Comparison of ENCODE assay signal across 14 cellular contexts in genomic region chr2:234448506-234449169, GRCh38. TPM values are rescaled to one million over a fixed set of nuclear protein-coding genes. Genes with fewer than 3 reads are reported as not detected.
DNase-seq lines count a peak whose midpoint lies in the region; ATAC-seq and TF ChIP-seq lines count a peak whose summit lies in the region.
"Had no signal": no experiment of that assay in that cellular context is flagged by ENCODE, and none has a peak within 500 bp of the region (broad histone marks: within the 10 kb centered on the region; RNA-seq: fewer than 3 reads in every experiment).

No MANE protein-coding gene starts in this region.

- no peak for ATAC-seq in right cardiac atrium
- ATAC-seq: HepG2, right lobe of liver had no signal

- intact Hi-C loops in testis (cut with DNase I; ENCODE audit: low total_unique reads), result no loop called here
- intact Hi-C loops in right cardiac atrium (cut with DNase I), result no loop called here

- no peak overlapping the region for H3K9ac ChIP-seq in NT2/D1 (ENCODE audit: insufficient read length, low read depth)
- peak overlapping the region; percentile 50 for H3K9ac ChIP-seq in endodermal cell (ENCODE audit: extremely low read depth, low read length, poor library complexity, severe bottlenecking)

- peak overlapping the region; percentile 95 for H3K27ac ChIP-seq in endodermal cell (ENCODE audit: low read depth, low read length)
- no peak overlapping the region for H3K27ac ChIP-seq in testis
- H3K27ac ChIP-seq in right cardiac atrium (ENCODE audit: low read length), result no peak overlapping the region
- H3K27ac ChIP-seq: right lobe of liver had no signal

- WGBS in endodermal cell (ENCODE audit: insufficient coverage in 1 of 2, insufficient read length in 1 of 2), 2 experiments, result 50 to 64% methylated on average over 7 to 13 of the region's 13 CpGs
- 67 to 68% methylated on average over 13 of the region's 13 CpGs for WGBS in testis, 2 donors
- 59% methylated on average over 13 of the region's 13 CpGs for WGBS in right cardiac atrium

- H3K36me3 Mint-ChIP-seq in endodermal cell (ENCODE audit: low read depth), result no peaks in the 10 kb centered on the region
- H3K36me3 Mint-ChIP-seq in nephron progenitor cell (ENCODE audit: low read depth), result peaks cover 5% of the 10 kb centered on the region

- no peak for TF ChIP-seq POLR2A in testis (IDR thresholded peaks at IDR 0.05)

- H3K4me3 Mint-ChIP-seq in endodermal cell (no peak overlapping the region), nephron progenitor cell (peak overlapping the region; percentile 50)

- peaks cover 46% of the 10 kb centered on the region for H3K4me1 Mint-ChIP-seq in endodermal cell
- peaks cover 52% of the 10 kb centered on the region for H3K4me1 Mint-ChIP-seq in nephron progenitor cell

- H3K9me3 ChIP-seq in NT2/D1 (ENCODE audit: insufficient read depth, low read length) (peaks cover 10% of the 10 kb centered on the region), endodermal cell (ENCODE audit: control insufficient read depth, low read length) (peaks cover 4% of the 10 kb centered on the region), testis (no peaks in the 10 kb centered on the region), right cardiac atrium (ENCODE audit: control insufficient read depth, low read length) (peaks cover 2% of the 10 kb centered on the region)
- H3K9me3 ChIP-seq: right lobe of liver had no signal

- peaks cover 19% of the 10 kb centered on the region for H3K4me1 ChIP-seq in NT2/D1 (ENCODE audit: insufficient read depth, insufficient read length)
- H3K4me1 ChIP-seq in endodermal cell (ENCODE audit: control insufficient read depth, insufficient read depth, low read length), result peaks cover 7% of the 10 kb centered on the region
- no peaks in the 10 kb centered on the region for H3K4me1 ChIP-seq in testis
- no peaks in the 10 kb centered on the region for H3K4me1 ChIP-seq in right cardiac atrium (ENCODE audit: control insufficient read depth, insufficient read depth, low read length)
- H3K4me1 ChIP-seq: right lobe of liver had no signal

- no peaks in the 10 kb centered on the region for H3K36me3 ChIP-seq in NT2/D1 (ENCODE audit: insufficient read depth, insufficient read length, low read length)
- H3K36me3 ChIP-seq in endodermal cell (ENCODE audit: control insufficient read depth, insufficient read depth, low read length), result no peaks in the 10 kb centered on the region
- no peaks in the 10 kb centered on the region for H3K36me3 ChIP-seq in testis (ENCODE audit: low read depth, missing control alignments)
- H3K36me3 ChIP-seq: right lobe of liver had no signal

- peaks cover 2% of the 10 kb centered on the region for H3K9me3 Mint-ChIP-seq in endodermal cell
- H3K9me3 Mint-ChIP-seq in nephron progenitor cell, result peaks cover 10% of the 10 kb centered on the region

- no peak overlapping the region for H3K4me3 ChIP-seq in NT2/D1 (ENCODE audit: insufficient read length, low read depth)
- H3K4me3 ChIP-seq in endodermal cell (ENCODE audit: low read length), result no peak overlapping the region
- no peak overlapping the region for H3K4me3 ChIP-seq in testis
- no peak overlapping the region for H3K4me3 ChIP-seq in right cardiac atrium (ENCODE audit: low read length)
- H3K4me3 ChIP-seq: right lobe of liver had no signal

- H3K27me3 ChIP-seq in NT2/D1 (ENCODE audit: insufficient read depth, insufficient read length) (no peaks in the 10 kb centered on the region), endodermal cell (ENCODE audit: control insufficient read depth, insufficient read depth, low read length, poor library complexity, severe bottlenecking) (no peaks in the 10 kb centered on the region), testis (no peaks in the 10 kb centered on the region), right cardiac atrium (ENCODE audit: control insufficient read depth, insufficient read depth) (no peaks in the 10 kb centered on the region)
- H3K27me3 ChIP-seq: right lobe of liver had no signal

- TF ChIP-seq CTCF in endodermal cell (conservative IDR thresholded peaks at IDR 0.05) (no peak), nephron progenitor cell (IDR thresholded peaks at IDR 0.05) (no peak), testis (IDR thresholded peaks at IDR 0.05) (no peak)

- H3K27ac Mint-ChIP-seq in endodermal cell, result peak overlapping the region; percentile 94
- H3K27ac Mint-ChIP-seq in nephron progenitor cell, result peak overlapping the region; percentile 98

- H3K27me3 Mint-ChIP-seq in endodermal cell (ENCODE audit: insufficient read depth) (peaks cover 11% of the 10 kb centered on the region), nephron progenitor cell (ENCODE audit: low read depth, poor library complexity) (peaks cover 5% of the 10 kb centered on the region)

- DNase-seq in COLO829 (ENCODE audit: low spot score), result peak; percentile 15
- peak; percentile 67 for DNase-seq in NT2/D1 (ENCODE audit: low read depth, low spot score)
- DNase-seq in endodermal cell, result no peak
- DNase-seq in nephron progenitor cell, result no peak
- DNase-seq in LoVo (ENCODE audit: low spot score), result no peak
- no peak for DNase-seq in testis
- no peak for DNase-seq in right cardiac atrium
- DNase-seq: DMS53, GOT3, NCI-H1105, NCI-H524 treated with DMSO at 0.1 percent for 48 hours, right lobe of liver, Right ventricle myocardium superior had no signal

RNA-seq across cellular contexts. Expression of gene ARL4C, which starts 48.2 kb away (rescaled TPM):
- total RNA-seq in endodermal cell, result 10 to 100 TPM in 1 of 2 donors, 1 to 10 TPM in 1; 9.3 to 21.7 TPM
- 74.9 TPM for polyA plus RNA-seq in endodermal cell (2013, experiment 1 of 2)
- polyA plus RNA-seq in endodermal cell (2013, experiment 2 of 2), result 65.4 TPM
- 1 to 10 TPM; 1.3 to 3.0 TPM for total RNA-seq in testis
- polyA plus RNA-seq in testis (ENCODE audit: insufficient read depth, low read depth, low replicate concordance), result 4.4 TPM
- 1 to 10 TPM; 2.3 to 5.8 (median 4.4) TPM for total RNA-seq in right cardiac atrium
- polyA plus RNA-seq in right cardiac atrium, result 1.2 TPM

Comparison
In these comparisons a context has a peak if more than half of its experiments do, and no peak if none do; other contexts are left out.
1. DNase-seq: peak in COLO829 (single experiment) and NT2/D1 (single experiment); none in endodermal cell (single experiment), nephron progenitor cell (single experiment), LoVo (single experiment), testis (single experiment) and right cardiac atrium (0 of 3).